ENCODE assay signal across 11 cellular contexts in the genomic region with DNA sequence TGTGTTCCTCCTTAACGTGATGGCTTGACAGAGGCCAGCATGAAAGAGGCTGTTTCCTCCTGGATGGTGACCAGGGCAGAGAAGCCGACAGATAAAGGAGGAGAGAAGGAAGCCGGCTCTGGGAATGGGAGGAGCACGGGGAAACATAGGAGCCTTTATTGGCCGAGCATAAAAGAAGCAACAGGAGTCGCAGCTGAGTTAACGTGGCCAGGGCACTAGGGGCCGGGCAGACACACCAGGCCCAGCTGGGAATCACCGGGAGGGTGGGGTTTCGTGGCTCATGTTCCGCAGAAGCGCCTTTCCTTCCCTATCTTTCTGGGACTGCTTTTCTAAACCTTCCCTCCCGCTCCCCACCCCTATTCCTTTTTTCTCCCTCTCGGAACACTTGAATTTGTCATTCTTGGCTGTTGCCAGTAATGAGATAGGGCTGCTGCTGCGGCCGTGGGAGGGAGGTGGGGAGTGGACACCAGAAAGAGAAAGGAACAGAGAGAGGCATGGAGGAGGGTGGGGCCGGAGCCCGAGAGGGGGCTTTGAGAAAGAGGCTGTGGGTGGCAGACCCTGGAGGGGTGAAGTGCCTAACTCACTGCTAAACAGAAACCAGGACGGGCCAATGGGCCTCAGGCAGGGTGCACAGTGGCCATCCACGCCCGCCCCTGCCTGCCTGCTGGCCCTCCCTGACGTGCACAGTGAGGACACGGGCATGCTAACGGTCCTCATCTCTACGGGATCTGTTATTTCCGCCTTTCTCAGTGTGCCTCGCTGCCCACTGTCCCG.
DNase-seq lines count a peak whose midpoint lies in the region; ATAC-seq and TF ChIP-seq lines count a peak whose summit lies in the region.
"Had no signal": no experiment of that assay in that cellular context is flagged by ENCODE, and none has a peak within 500 bp of the region (broad histone marks: within the 10 kb centered on the region; RNA-seq: fewer than 3 reads in every experiment).

No MANE protein-coding gene starts in this region.

- peak overlapping the region in 3 of 5 experiments; percentile 21 to 49 (median 27) for H3K4me3 Mint-ChIP-seq in brain
- H3K4me3 Mint-ChIP-seq: activated T-cell treated with anti-CD3 and anti-CD28 coated beads, Interleukin-2, amount 50 U/mL, for 4 hours; natural killer cell treated with Interleukin-12 subunit alpha and Interleukin-12 subunit beta and Interleukin-15 and Interleukin-18, amount 100 ng/mL, for 72 hours had no signal

- peaks cover 4% of the 10 kb centered on the region for H3K27me3 Mint-ChIP-seq in brain

- ATAC-seq in HG03097 (IDR thresholded peaks at IDR 0.05; ENCODE audit: low FRiP score, unreplicated experiment) (no peak), GM21360 (IDR thresholded peaks at IDR 0.05; ENCODE audit: unreplicated experiment) (no peak)
- ATAC-seq: activated T-cell treated with anti-CD3 and anti-CD28 coated beads, Interleukin-2, amount 50 U/mL, for 4 hours; natural killer cell treated with Interleukin-12 subunit alpha and Interleukin-12 subunit beta and Interleukin-15 and Interleukin-18, amount 100 ng/mL, for 72 hours had no signal

- no peak for TF ChIP-seq CTCF in HFF-Myc (IDR thresholded peaks at IDR 0.05; ENCODE audit: low read depth, low read length, missing control alignments)
- peak in 1 of 2 experiments; percentile 29 for TF ChIP-seq CTCF in brain (conservative IDR thresholded peaks at IDR 0.05)

- no peaks in the 10 kb centered on the region for H3K36me3 Mint-ChIP-seq in brain
- H3K36me3 Mint-ChIP-seq: IgD-negative memory B cell; natural killer cell treated with Interleukin-12 subunit alpha and Interleukin-12 subunit beta and Interleukin-15 and Interleukin-18, amount 100 ng/mL, for 72 hours had no signal

- peak overlapping the region; percentile 26 to 92 (median 74) for H3K27ac Mint-ChIP-seq in brain
- H3K27ac Mint-ChIP-seq: IgD-negative memory B cell; natural killer cell treated with Interleukin-12 subunit alpha and Interleukin-12 subunit beta and Interleukin-15 and Interleukin-18, amount 100 ng/mL, for 72 hours had no signal

- H3K4me3 ChIP-seq in HFF-Myc (replicated peaks; ENCODE audit: low read depth, low read length) = peak overlapping the region; percentile 25

- peak; percentile 80 for DNase-seq in HFF-Myc (ENCODE audit: extremely low read depth, low read depth)
- DNase-seq in islet precursor cell = peak; percentile 90
- peak; percentile 73 for DNase-seq in smooth muscle cell of the brain vasculature (ENCODE audit: low read depth, low spot score)
- no peak for DNase-seq in effector CD8-positive, alpha-beta T cell (lab: John Stamatoyannopoulos, UW)
- DNase-seq in NCI-H187 treated with DMSO at 0.1 percent for 48 hours (lab: John Stamatoyannopoulos, UW) = no peak
- DNase-seq: activated T-cell treated with anti-CD3 and anti-CD28 coated beads, Interleukin-2, amount 50 U/mL, for 4 hours had no signal

- H3K9me3 Mint-ChIP-seq in brain = peaks cover 0 to 8% (median 0%) of the 10 kb centered on the region in 5 experiments
- H3K9me3 Mint-ChIP-seq: activated T-cell treated with anti-CD3 and anti-CD28 coated beads, Interleukin-2, amount 50 U/mL, for 4 hours; IgD-negative memory B cell; natural killer cell treated with Interleukin-12 subunit alpha and Interleukin-12 subunit beta and Interleukin-15 and Interleukin-18, amount 100 ng/mL, for 72 hours had no signal

- peaks cover 62% of the 10 kb centered on the region for H3K4me1 Mint-ChIP-seq in brain
- H3K4me1 Mint-ChIP-seq: IgD-negative memory B cell had no signal

Comparison
In these comparisons a context has a peak if more than half of its experiments do, and no peak if none do; other contexts are left out.
1. DNase-seq: peak in HFF-Myc (single experiment), islet precursor cell (single experiment) and smooth muscle cell of the brain vasculature (single experiment); none in effector CD8-positive, alpha-beta T cell (single experiment) and NCI-H187 treated with DMSO at 0.1 percent for 48 hours (single experiment).